ENCODE assay signal across 1 cellular context in the genomic region with DNA sequence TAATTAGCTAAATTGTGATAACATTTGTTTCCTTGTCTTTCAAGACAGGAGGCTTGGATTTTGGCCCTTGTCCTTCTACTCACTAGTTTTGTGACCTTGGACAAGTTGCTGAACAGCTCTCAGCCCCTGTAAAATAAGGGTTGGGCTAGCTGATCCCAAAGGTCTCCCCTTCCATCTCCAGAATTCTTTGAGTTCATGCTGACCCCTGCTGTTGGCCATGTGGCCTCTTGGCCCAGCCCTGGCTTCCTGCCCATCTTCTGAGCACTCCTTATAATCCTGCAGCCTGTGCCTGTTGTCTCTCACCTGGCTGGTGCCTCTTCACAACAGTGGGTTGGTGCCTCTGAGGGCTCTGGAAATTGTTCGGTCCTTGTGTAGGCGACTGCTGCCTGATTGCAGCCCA.
TF ChIP-seq lines count a peak whose summit lies in the region.

No MANE protein-coding gene starts in this region.

TF ChIP-seq in WTC11, 78 proteins besides CTCF, POLR2A, EP300 and RAD21 (continued from another document):
- TF ChIP-seq, protein P1, sequence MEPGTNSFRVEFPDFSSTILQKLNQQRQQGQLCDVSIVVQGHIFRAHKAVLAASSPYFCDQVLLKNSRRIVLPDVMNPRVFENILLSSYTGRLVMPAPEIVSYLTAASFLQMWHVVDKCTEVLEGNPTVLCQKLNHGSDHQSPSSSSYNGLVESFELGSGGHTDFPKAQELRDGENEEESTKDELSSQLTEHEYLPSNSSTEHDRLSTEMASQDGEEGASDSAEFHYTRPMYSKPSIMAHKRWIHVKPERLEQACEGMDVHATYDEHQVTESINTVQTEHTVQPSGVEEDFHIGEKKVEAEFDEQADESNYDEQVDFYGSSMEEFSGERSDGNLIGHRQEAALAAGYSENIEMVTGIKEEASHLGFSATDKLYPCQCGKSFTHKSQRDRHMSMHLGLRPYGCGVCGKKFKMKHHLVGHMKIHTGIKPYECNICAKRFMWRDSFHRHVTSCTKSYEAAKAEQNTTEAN (CRISPR knock-in tag; IDR thresholded peaks at IDR 0.05), result no peak
- TF ChIP-seq NFYB (CRISPR knock-in tag; conservative IDR thresholded peaks at IDR 0.05; ENCODE audit: low read depth) (no peak), ZNF138 (CRISPR knock-in tag; conservative IDR thresholded peaks at IDR 0.05) (no peak), ZNF121 (CRISPR knock-in tag; IDR thresholded peaks at IDR 0.05) (no peak), NR3C1 (CRISPR knock-in tag; conservative IDR thresholded peaks at IDR 0.05; ENCODE audit: low read depth) (no peak), IRF2 (CRISPR knock-in tag; IDR thresholded peaks at IDR 0.05; ENCODE audit: borderline replicate concordance, low read depth) (no peak), CBFB (CRISPR knock-in tag; IDR thresholded peaks at IDR 0.05; ENCODE audit: low read depth) (no peak), FOXP1 (CRISPR knock-in tag; IDR thresholded peaks at IDR 0.05; ENCODE audit: borderline replicate concordance) (no peak), ZNF232 (CRISPR knock-in tag; IDR thresholded peaks at IDR 0.05) (no peak)
- TF ChIP-seq, protein P2, sequence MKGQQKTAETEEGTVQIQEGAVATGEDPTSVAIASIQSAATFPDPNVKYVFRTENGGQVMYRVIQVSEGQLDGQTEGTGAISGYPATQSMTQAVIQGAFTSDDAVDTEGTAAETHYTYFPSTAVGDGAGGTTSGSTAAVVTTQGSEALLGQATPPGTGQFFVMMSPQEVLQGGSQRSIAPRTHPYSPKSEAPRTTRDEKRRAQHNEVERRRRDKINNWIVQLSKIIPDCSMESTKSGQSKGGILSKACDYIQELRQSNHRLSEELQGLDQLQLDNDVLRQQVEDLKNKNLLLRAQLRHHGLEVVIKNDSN (CRISPR knock-in tag; IDR thresholded peaks at IDR 0.05), result no peak
- TF ChIP-seq, protein P3, sequence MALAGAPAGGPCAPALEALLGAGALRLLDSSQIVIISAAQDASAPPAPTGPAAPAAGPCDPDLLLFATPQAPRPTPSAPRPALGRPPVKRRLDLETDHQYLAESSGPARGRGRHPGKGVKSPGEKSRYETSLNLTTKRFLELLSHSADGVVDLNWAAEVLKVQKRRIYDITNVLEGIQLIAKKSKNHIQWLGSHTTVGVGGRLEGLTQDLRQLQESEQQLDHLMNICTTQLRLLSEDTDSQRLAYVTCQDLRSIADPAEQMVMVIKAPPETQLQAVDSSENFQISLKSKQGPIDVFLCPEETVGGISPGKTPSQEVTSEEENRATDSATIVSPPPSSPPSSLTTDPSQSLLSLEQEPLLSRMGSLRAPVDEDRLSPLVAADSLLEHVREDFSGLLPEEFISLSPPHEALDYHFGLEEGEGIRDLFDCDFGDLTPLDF (CRISPR knock-in tag; IDR thresholded peaks at IDR 0.05), result no peak
- TF ChIP-seq, protein P4, sequence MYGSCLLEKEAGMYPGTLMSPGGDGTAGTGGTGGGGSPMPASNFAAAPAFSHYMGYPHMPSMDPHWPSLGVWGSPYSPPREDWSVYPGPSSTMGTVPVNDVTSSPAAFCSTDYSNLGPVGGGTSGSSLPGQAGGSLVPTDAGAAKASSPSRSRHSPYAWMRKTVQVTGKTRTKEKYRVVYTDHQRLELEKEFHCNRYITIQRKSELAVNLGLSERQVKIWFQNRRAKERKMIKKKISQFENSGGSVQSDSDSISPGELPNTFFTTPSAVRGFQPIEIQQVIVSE (CRISPR knock-in tag; IDR thresholded peaks at IDR 0.05; ENCODE audit: borderline replicate concordance), result no peak
